ENCODE assay signal across 9 cellular contexts in the genomic region with DNA sequence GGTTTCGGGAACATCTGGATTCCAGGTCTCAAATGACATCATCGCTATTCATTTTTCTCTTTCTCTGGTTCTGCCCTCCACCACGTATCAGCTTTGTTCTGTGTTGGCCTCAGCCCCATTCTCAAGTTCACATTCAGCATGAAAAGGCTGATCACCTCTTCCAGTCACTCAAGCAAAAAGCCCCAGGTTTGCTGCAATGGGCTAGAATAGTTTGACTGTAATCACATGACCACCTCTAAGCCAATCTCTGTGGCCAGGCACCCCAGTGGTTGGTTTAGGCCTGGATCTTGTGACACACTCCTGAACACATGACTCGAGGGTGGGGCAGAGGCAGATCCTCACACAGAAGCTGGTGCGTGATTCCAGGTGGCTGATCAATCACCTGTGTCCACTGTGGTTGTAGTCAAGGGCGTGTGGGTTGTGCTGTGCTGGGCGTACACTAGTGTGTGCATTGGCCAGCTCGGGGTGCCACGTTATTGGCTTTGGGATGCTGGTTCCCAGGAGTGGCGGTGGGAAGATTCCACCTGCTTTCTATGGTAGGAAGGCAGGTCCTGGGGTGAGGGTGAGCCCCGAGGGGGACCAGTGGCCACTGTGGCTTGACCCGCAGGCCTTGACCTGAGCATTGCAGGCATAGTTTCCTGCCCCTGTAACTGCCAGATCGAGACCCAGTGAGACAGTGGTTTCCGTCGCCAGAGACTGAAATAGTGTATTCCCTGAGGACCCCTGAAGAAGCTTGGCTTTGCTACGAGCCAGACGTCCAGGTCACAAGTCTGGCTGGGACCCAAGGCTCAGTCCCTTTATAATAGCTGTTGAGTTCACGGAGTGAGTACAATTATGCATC. TPM values are rescaled to one million over a fixed set of nuclear protein-coding genes. Genes with fewer than 3 reads are reported as not detected.
DNase-seq lines count a peak whose midpoint lies in the region; ATAC-seq, FAIRE-seq and TF ChIP-seq lines count a peak whose summit lies in the region.
"Had no signal": no experiment of that assay in that cellular context is flagged by ENCODE, and none has a peak within 500 bp of the region (broad histone marks: within the 10 kb centered on the region; RNA-seq: fewer than 3 reads in every experiment).

No MANE protein-coding gene starts in this region.

- SMC1A ChIA-PET in GM12878 (lab: Charles Lee; ENCODE audit: uncharacterized antibody, unreplicated experiment), result interaction anchor here (0.8 to 8.2 kb wide), 7 partner anchors 10 to 82 kb away, joined by 3 to 83 read pairs (median 4); a partner anchor contains a TSS

- intact Hi-C loops in GM12878 (cut with micrococcal nuclease; ENCODE audit: unreplicated experiment) (no loop called here), thyroid gland (cut with DNase I) (no loop called here)

- peaks cover 38% of the 10 kb centered on the region for H3K79me2 ChIP-seq in GM12878 (ENCODE audit: control insufficient read depth, insufficient read depth, low read length)
- peaks cover 55% of the 10 kb centered on the region for H3K79me2 ChIP-seq in hepatocyte

- POLR2A ChIA-PET in GM12878 (lab: Charles Lee), result interaction anchor here (0.5 to 4.0 kb wide), 5 partner anchors 10 to 227 kb away, joined by 4 to 21 read pairs (median 6); a partner anchor contains a TSS

- peaks cover 12% of the 10 kb centered on the region for H3K4me1 ChIP-seq in GM12878 (ENCODE audit: control insufficient read depth, insufficient read depth, low read length)
- H3K4me1 ChIP-seq in thyroid gland, result peaks cover 0 to 18% of the 10 kb centered on the region in 2 donors
- peaks cover 4% of the 10 kb centered on the region for H3K4me1 ChIP-seq in hepatocyte (ENCODE audit: insufficient read depth)

- H3K9me3 ChIP-seq in GM12878 (replicated peaks; ENCODE audit: control insufficient read depth, insufficient read depth, low read length) (no peaks in the 10 kb centered on the region), thyroid gland (no peaks in the 10 kb centered on the region), hepatocyte (ENCODE audit: low read depth) (no peaks in the 10 kb centered on the region)

- peak overlapping the region; percentile 51; the same call in 1 of the 2 replicates for H3K4me3 ChIP-seq in GM12878
- H3K4me3 ChIP-seq in thyroid gland (replicated peaks in 1 of 3), result no peak overlapping the region
- no peak overlapping the region for H3K4me3 ChIP-seq in hepatocyte
- H3K4me3 ChIP-seq: lung had no signal

- peak in 1 of 2 experiments; percentile 46; a peak in 1 of 4 replicates for TF ChIP-seq EP300 in GM12878 (IDR thresholded peaks at IDR 0.05; ENCODE audit: borderline replicate concordance in 1 of 2, control insufficient read depth in 1 of 2, low read depth in 2 of 2, low read length in 2 of 2)

- peaks cover 8 to 11% of the 10 kb centered on the region in 2 experiments for H3K36me3 ChIP-seq in GM12878 (ENCODE audit: control insufficient read depth in 2 of 2, insufficient read depth in 2 of 2, low read length in 1 of 2)
- no peaks in the 10 kb centered on the region for H3K36me3 ChIP-seq in thyroid gland
- no peaks in the 10 kb centered on the region for H3K36me3 ChIP-seq in hepatocyte (replicated peaks; ENCODE audit: insufficient read depth, low read depth)

- CTCF ChIA-PET in GM12878 (lab: Yijun Ruan, JAX), result interaction anchor here (0.7 to 4.6 kb wide), 9 partner anchors 10 to 271 kb away, joined by 3 to 38 read pairs (median 3); a partner anchor contains a TSS

- TF ChIP-seq POLR2A in GM12878 (IDR thresholded peaks at IDR 0.05; ENCODE audit: low read depth, low read length), result peak; percentile 72
- TF ChIP-seq POLR2A in thyroid gland (IDR thresholded peaks at IDR 0.05), result no peak

- H4K20me1 ChIP-seq in GM12878 (ENCODE audit: control insufficient read depth, insufficient read depth) (no peaks in the 10 kb centered on the region), hepatocyte (ENCODE audit: insufficient read depth, poor library complexity, severe bottlenecking) (no peaks in the 10 kb centered on the region)

- DNase-seq in ACHN (peak; percentile 41), GM12878 (ENCODE audit: low read depth, low spot score) (peak; percentile 83), thyroid gland (peak; percentile 25 to 56), Kasumi-1 (lab: John Stamatoyannopoulos, UW) (no peak), hepatocyte (ENCODE audit: low spot score) (no peak), NCI-H2171 (lab: John Stamatoyannopoulos, UW) (no peak)

- FAIRE-seq in GM12878 (lab: Jason Lieb, UNC), result peak; percentile 85

- in situ Hi-C loops in ACHN (cut with HindIII; ENCODE audit: low pct_ligation_motif_present, low pct_unique_long_range_greater_than_20kb, low sequenced_read_pairs) (no loop called here), GM12878 (cut with MboI) (no loop called here)

- peak overlapping the region; percentile 7; the same call in 1 of the 2 replicates for H3K9ac ChIP-seq in GM12878 (ENCODE audit: control insufficient read depth, insufficient read depth, low read length)

- H3K27ac ChIP-seq in GM12878 (ENCODE audit: control insufficient read depth, insufficient read depth), result peak overlapping the region; percentile 54
- peak overlapping the region in 2 of 3 donors; percentile 13 to 42 for H3K27ac ChIP-seq in thyroid gland
- no peak overlapping the region for H3K27ac ChIP-seq in hepatocyte

- H3K9me2 ChIP-seq in hepatocyte (replicated peaks; ENCODE audit: insufficient read depth), result no peaks in the 10 kb centered on the region

- H3K4me2 ChIP-seq in GM12878 (ENCODE audit: control insufficient read depth, insufficient read depth) (peak overlapping the region; percentile 61), hepatocyte (no peak overlapping the region)

- TF ChIP-seq CTCF in GM12878 (IDR thresholded peaks at IDR 0.05 in 2 of 3, conservative IDR thresholded peaks at IDR 0.05 in 1 of 3; ENCODE audit: control insufficient read depth in 2 of 3, extremely low read depth in 1 of 3, insufficient read depth in 1 of 3, low read depth in 3 of 3, low read length in 3 of 3), result no peak
- TF ChIP-seq CTCF in thyroid gland (IDR thresholded peaks at IDR 0.05), result no peak
- TF ChIP-seq CTCF in hepatocyte (IDR thresholded peaks at IDR 0.05; ENCODE audit: poor library complexity), result no peak

- no TSS peak for BruUV-seq in GM12878 (replicated peaks; lab: Mats Ljungman, UMichigan)

- no peaks in the 10 kb centered on the region for H3K27me3 ChIP-seq in GM12878 (replicated peaks in 1 of 2; ENCODE audit: control insufficient read depth in 2 of 2, insufficient read depth in 2 of 2, low read length in 1 of 2)
- no peaks in the 10 kb centered on the region for H3K27me3 ChIP-seq in thyroid gland
- no peaks in the 10 kb centered on the region for H3K27me3 ChIP-seq in hepatocyte

- RAD21 ChIA-PET in GM12878 (lab: Charles Lee; ENCODE audit: unreplicated experiment), result interaction anchor here (0.6 to 3.6 kb wide), 5 partner anchors 10 to 82 kb away, joined by 3 to 24 read pairs (median 4); a partner anchor contains a TSS

- no peak for TF ChIP-seq RAD21 in GM12878 (IDR thresholded peaks at IDR 0.05; ENCODE audit: insufficient read depth, low read depth, low read length)

- H2AFZ ChIP-seq in GM12878 (ENCODE audit: control insufficient read depth, low read depth, low read length) (peak overlapping the region; percentile 22), hepatocyte (no peak overlapping the region)

- WGBS in GM12878 (ENCODE audit: insufficient coverage, insufficient replicate concordance, low lambda C conversion rate, missing lambda C conversion rate), result 11% methylated on average over 18 of the region's 18 CpGs
- WGBS in thyroid gland, 2 donors, result 69 to 79% methylated on average over 16 of the region's 18 CpGs
- WGBS in hepatocyte (ENCODE audit: low lambda C conversion rate, missing lambda C conversion rate), result 95% methylated on average over 18 of the region's 18 CpGs

- ATAC-seq in GM18870 (IDR thresholded peaks at IDR 0.05; ENCODE audit: unreplicated experiment), result peak; percentile 62
- ATAC-seq in HG03045 (IDR thresholded peaks at IDR 0.05; ENCODE audit: unreplicated experiment), result peak; percentile 76
- peak; percentile 99 for ATAC-seq in GM12878

RNA-seq across cellular contexts. Expression of a gene that starts 12.0 kb away (rescaled TPM):
- total RNA-seq in GM12878 (2013; cell fraction: nucleolus; rRNA removed), result 97.4 and 104 TPM in 2 replicates
- total RNA-seq in GM12878 (2014; rRNA removed), result 11.1 and 11.9 TPM in 2 replicates
- 14.6 and 14.7 TPM in 2 replicates for total RNA-seq in GM12878 (2014; rRNA removed; fragmentation: Illumina TruSeq; extraction: Trizol)
- total RNA-seq in GM12878 (2021), result 26.7 and 29.6 TPM in 2 replicates
- polyA plus RNA-seq in GM12878 (2011; ENCODE audit: low read depth), result 6.6 TPM
- polyA plus RNA-seq in GM12878 (2011; rRNA removed), result 13.4 and 23.0 TPM in 2 replicates
- 32.0 and 43.1 TPM in 2 replicates for polyA plus RNA-seq in GM12878 (2011; cell fraction: cytosol; rRNA removed)
- 54.2 and 56.6 TPM in 2 replicates for polyA plus RNA-seq in GM12878 (2011; cell fraction: nucleus; rRNA removed)
- polyA plus RNA-seq in GM12878 (2012), result 8.8 and 10.3 TPM in 2 replicates
- polyA plus RNA-seq in GM12878 (2014; fragmentation: Illumina TruSeq; extraction: Trizol), result 11.6 and 19.2 TPM in 2 replicates
- polyA plus RNA-seq in GM12878 (2014; fragmentation: Nextera tagmentation; extraction: Ambion mirVana), result 1 to 10 TPM; 2.0 to 2.4 TPM
- 12.6 and 14.9 TPM in 2 replicates for polyA plus RNA-seq in GM12878 (2014; rRNA removed)
- polyA plus RNA-seq in GM12878 (2016; fragmentation: Nextera tagmentation; extraction: Ambion mirVana), result 10 to 100 TPM; 10.3 to 10.6 TPM
- polyA minus RNA-seq in GM12878 (2011; rRNA and poly(A)+ RNA removed), result 61.4 and 62.1 TPM in 2 replicates
- 17.2 and 17.9 TPM in 2 replicates for polyA minus RNA-seq in GM12878 (2011; cell fraction: cytosol; rRNA and poly(A)+ RNA removed)
- 14.6 and 38.2 TPM in 2 replicates for polyA minus RNA-seq in GM12878 (2011; cell fraction: nucleus; rRNA and poly(A)+ RNA removed)
- 10 to 100 TPM; 15.6 to 21.3 (median 19.9) TPM for total RNA-seq in thyroid gland
- total RNA-seq in hepatocyte, result 11.0 and 15.1 TPM in 2 replicates
- 7.9 and 8.6 TPM in 2 replicates for polyA plus RNA-seq in hepatocyte

RNA-seq across cellular contexts. Expression of a gene that starts 55.8 kb away (rescaled TPM):
- total RNA-seq in GM12878 (2013; cell fraction: nucleolus; rRNA removed), result 0.13 TPM in 1 of 2 replicates, not detected in the other
- total RNA-seq in GM12878 (2014; rRNA removed), result not detected in 2 replicates
- total RNA-seq in GM12878 (2014; rRNA removed; fragmentation: Illumina TruSeq; extraction: Trizol), result 0.05 TPM in 1 of 2 replicates, not detected in the other
- not detected in 2 replicates for total RNA-seq in GM12878 (2021)
- not detected for polyA plus RNA-seq in GM12878 (2011; ENCODE audit: low read depth)
- polyA plus RNA-seq in GM12878 (2011; rRNA removed), result 0.06 and 0.07 TPM in 2 replicates
- not detected in 2 replicates for polyA plus RNA-seq in GM12878 (2011; cell fraction: cytosol; rRNA removed)
- 0.10 TPM in 2 replicates for polyA plus RNA-seq in GM12878 (2011; cell fraction: nucleus; rRNA removed)
- 0.10 TPM in 1 of 2 replicates, not detected in the other for polyA plus RNA-seq in GM12878 (2012)
- polyA plus RNA-seq in GM12878 (2014; fragmentation: Illumina TruSeq; extraction: Trizol), result 0.01 TPM in 1 of 2 replicates, not detected in the other
- polyA plus RNA-seq in GM12878 (2014; fragmentation: Nextera tagmentation; extraction: Ambion mirVana), result under 1 TPM; 0.05 to 0.09 TPM
- not detected in 2 replicates for polyA plus RNA-seq in GM12878 (2014; rRNA removed)
- polyA plus RNA-seq in GM12878 (2016; fragmentation: Nextera tagmentation; extraction: Ambion mirVana), result under 1 TPM; 0.09 TPM
- 0.07 TPM in 1 of 2 replicates, not detected in the other for polyA minus RNA-seq in GM12878 (2011; rRNA and poly(A)+ RNA removed)
- polyA minus RNA-seq in GM12878 (2011; cell fraction: cytosol; rRNA and poly(A)+ RNA removed), result not detected in 2 replicates
- 0.38 and 0.48 TPM in 2 replicates for polyA minus RNA-seq in GM12878 (2011; cell fraction: nucleus; rRNA and poly(A)+ RNA removed)
- total RNA-seq in thyroid gland, result not detected
- total RNA-seq in hepatocyte, result not detected in 2 replicates
- not detected in 2 replicates for polyA plus RNA-seq in hepatocyte

Comparison
In these comparisons a context has a peak if more than half of its experiments do, and no peak if none do; other contexts are left out.
1. DNase-seq: peak in ACHN (single experiment), GM12878 (single experiment) and thyroid gland (2 of 2); none in Kasumi-1 (0 of 2), hepatocyte (single experiment) and NCI-H2171 (single experiment).
2. Peak in every context shown above with its lines, with median percentiles within 50 percentile points of each other: ATAC-seq.